ENCODE assay signal across 1 cellular context in the genomic region with DNA sequence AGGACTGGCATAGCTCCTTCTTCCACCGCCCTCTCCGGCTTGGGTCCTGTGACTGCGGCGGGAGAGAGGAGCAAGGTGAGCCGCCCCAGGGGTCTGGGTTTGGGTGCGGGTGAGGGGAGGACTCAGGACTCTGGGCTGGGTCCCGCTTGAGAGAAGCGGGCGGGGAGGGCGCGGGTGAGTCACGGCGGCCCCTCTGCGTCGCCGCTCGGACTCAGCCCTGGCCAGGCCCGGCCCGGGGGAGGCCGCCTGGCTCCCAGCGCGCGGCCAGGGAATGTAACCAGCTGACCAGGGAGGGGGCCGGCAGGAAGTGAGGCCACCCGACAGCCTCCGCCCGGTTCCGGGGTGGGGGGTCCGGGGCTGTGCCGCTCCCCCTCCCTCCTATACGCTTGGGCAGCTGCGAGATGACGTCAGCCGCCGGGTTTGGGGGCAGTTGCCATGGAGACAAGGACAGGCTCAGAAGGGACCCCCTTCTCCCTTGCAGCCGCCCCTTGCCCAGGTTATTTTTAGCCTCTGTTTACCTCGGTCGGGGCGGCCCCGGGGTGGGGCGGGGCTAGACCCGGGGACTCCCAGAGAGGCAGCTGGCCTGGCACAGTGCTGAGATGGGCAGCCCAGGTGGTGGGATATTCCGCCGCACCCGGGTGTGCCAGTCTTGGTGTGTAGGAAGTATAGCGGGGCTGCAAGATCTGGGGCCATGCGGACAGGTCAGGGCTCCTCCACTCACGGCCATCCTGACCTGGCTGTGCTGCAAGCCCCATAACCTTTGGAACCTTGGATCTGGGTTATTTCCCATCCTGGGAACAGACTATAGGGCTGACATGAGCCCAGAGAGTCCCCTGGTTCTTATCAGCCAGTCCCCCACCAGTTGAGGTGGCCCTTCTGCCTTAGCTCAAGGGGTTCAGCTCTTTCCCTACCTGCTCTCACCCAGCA.
TF ChIP-seq lines count a peak whose summit lies in the region.

No MANE protein-coding gene starts in this region.

TF ChIP-seq in K562, 482 proteins besides CTCF, POLR2A, EP300 and RAD21 (continued from another document):
- TF ChIP-seq, protein P1, sequence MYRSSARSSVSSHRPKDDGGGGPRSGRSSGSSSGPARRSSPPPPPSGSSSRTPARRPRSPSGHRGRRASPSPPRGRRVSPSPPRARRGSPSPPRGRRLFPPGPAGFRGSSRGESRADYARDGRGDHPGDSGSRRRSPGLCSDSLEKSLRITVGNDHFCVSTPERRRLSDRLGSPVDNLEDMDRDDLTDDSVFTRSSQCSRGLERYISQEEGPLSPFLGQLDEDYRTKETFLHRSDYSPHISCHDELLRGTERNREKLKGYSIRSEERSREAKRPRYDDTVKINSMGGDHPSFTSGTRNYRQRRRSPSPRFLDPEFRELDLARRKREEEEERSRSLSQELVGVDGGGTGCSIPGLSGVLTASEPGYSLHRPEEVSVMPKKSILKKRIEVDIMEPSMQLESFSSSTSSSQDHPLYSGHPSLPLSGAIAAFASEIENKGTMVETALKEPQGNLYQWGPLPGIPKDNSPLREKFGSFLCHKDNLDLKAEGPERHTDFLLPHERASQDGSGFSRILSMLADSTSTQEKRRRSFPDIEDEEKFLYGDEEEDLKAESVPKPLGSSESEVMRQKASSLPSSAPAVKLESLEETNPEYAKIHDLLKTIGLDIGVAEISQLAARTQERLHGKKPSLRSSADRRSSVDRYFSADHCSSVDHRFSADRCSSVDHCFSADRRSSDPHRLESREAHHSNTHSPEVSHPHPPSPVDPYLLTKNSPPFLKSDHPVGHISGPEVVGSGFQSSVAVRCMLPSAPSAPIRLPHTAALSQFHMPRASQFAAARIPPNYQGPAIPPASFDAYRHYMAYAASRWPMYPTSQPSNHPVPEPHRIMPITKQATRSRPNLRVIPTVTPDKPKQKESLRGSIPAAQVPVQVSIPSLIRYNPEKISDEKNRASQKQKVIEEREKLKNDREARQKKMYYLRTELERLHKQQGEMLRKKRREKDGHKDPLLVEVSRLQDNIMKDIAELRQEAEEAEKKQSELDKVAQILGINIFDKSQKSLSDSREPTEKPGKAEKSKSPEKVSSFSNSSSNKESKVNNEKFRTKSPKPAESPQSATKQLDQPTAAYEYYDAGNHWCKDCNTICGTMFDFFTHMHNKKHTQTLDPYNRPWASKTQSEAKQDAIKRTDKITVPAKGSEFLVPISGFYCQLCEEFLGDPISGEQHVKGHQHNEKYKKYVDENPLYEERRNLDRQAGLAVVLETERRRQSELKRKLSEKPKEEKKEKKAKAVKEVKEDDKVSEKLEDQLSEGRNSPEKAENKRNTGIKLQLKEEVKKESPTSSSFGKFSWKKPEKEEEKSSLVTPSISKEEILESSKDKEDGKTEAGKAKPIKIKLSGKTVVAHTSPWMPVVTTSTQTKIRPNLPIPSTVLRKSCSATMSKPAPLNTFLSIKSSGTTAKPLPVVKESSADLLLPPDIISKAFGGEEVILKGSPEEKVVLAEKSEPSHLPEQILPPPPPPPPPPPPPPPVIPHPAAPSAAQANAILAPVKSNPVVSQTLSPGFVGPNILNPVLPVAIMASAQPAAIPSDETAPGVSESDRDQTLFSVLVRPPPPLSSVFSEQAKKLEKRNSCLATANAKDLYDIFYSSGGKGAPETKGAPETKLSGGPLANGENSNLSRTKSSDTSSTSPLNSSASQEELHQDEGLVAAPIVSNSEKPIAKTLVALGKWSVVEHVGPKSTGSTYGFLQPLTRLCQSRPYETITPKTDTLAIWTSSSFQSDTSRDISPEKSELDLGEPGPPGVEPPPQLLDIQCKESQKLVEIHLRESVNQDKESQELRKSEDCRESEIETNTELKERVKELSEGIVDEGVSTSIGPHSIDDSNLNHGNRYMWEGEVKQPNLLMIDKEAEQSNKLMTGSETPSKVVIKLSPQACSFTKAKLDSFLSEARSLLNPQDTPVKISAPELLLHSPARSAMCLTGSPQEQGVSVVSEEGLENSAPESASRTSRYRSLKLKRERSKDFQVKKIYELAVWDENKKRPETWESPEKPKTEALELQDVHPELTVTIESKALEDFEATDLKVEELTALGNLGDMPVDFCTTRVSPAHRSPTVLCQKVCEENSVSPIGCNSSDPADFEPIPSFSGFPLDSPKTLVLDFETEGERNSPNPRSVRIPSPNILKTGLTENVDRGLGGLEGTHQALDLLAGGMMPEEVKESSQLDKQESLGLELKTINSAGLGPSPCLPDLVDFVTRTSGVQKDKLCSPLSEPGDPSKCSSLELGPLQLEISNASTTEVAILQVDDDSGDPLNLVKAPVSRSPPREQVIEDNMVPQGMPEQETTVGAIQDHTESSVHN (IDR thresholded peaks at IDR 0.05; ENCODE audit: borderline replicate concordance in 1 of 2, low read depth in 1 of 2) = no peak
- TF ChIP-seq, protein P2, sequence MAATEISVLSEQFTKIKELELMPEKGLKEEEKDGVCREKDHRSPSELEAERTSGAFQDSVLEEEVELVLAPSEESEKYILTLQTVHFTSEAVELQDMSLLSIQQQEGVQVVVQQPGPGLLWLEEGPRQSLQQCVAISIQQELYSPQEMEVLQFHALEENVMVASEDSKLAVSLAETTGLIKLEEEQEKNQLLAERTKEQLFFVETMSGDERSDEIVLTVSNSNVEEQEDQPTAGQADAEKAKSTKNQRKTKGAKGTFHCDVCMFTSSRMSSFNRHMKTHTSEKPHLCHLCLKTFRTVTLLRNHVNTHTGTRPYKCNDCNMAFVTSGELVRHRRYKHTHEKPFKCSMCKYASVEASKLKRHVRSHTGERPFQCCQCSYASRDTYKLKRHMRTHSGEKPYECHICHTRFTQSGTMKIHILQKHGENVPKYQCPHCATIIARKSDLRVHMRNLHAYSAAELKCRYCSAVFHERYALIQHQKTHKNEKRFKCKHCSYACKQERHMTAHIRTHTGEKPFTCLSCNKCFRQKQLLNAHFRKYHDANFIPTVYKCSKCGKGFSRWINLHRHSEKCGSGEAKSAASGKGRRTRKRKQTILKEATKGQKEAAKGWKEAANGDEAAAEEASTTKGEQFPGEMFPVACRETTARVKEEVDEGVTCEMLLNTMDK (IDR thresholded peaks at IDR 0.05; ENCODE audit: borderline replicate concordance, insufficient read depth, low read depth, low read length, poor library complexity, severe bottlenecking) = no peak
- TF ChIP-seq DPF2 (IDR thresholded peaks at IDR 0.05) (no peak), MBD2 (IDR thresholded peaks at IDR 0.05; ENCODE audit: borderline replicate concordance, low read depth) (no peak), NFXL1 (CRISPR knock-in tag; IDR thresholded peaks at IDR 0.05) (no peak), RFX1 (IDR thresholded peaks at IDR 0.05) (peak; percentile 77; the same call in 1 of the 2 replicates), ZNF655 (CRISPR knock-in tag; IDR thresholded peaks at IDR 0.05) (no peak), ZC3H4 (CRISPR knock-in tag; IDR thresholded peaks at IDR 0.05; ENCODE audit: borderline replicate concordance) (0 out of 2 replicates have a peak, but pooled peaks have one; percentile 48), ETV1 (tag; conservative IDR thresholded peaks at IDR 0.05; ENCODE audit: low read depth) (no peak), CBX8 (IDR thresholded peaks at IDR 0.05; ENCODE audit: borderline replicate concordance, extremely low read depth, low read depth, low read length, poor library complexity, severe bottlenecking) (no peak), NCOA1 (IDR thresholded peaks at IDR 0.05; ENCODE audit: low read depth) (no peak), ETV5 (CRISPR knock-in tag; IDR thresholded peaks at IDR 0.05; ENCODE audit: low read depth) (peak; percentile 75; the same call in 1 of the 2 replicates), BDP1 (IDR thresholded peaks at IDR 0.05; ENCODE audit: insufficient read depth, insufficient read length) (no peak), E4F1 (CRISPR knock-in tag; IDR thresholded peaks at IDR 0.05; ENCODE audit: borderline replicate concordance) (no peak), SAFB2 (IDR thresholded peaks at IDR 0.05; ENCODE audit: borderline replicate concordance, low read depth, low read length, severe bottlenecking) (no peak), MLX (CRISPR knock-in tag; conservative IDR thresholded peaks at IDR 0.05) (no peak)
